In the genomic region with DNA sequence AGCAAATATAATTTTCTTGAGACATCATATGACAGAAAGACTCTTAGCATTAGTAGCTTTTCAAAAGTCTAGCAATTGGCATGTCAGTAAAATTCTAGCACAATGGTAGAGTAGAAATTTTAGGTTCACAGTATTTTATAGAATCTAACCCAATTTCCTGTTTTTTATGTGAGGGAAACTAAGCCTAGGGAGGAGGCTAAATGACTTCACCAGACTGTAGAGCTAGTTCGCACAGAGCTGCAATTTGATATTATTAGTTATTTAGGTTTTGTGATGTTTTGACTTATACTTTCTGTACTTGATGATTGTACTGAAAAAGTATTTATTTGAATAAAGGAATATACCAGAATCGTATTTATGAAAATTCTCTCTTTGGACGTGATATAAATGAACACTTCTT, we compare ENCODE assay signal across 19 cellular contexts.
DNase-seq lines count a peak whose midpoint lies in the region; ATAC-seq and TF ChIP-seq lines count a peak whose summit lies in the region.
"Had no signal": no experiment of that assay in that cellular context is flagged by ENCODE, and none has a peak within 500 bp of the region (broad histone marks: within the 10 kb centered on the region; RNA-seq: fewer than 3 reads in every experiment).

No MANE protein-coding gene starts in this region.

- no peak overlapping the region for H2AFZ ChIP-seq in Loucy (ENCODE audit: low read length)

- no peaks in the 10 kb centered on the region for H3K9me2 ChIP-seq in Loucy (replicated peaks; ENCODE audit: low read depth, low read length)

- H3K9ac ChIP-seq in Loucy (ENCODE audit: low read depth, low read length, poor library complexity, severe bottlenecking): no peak overlapping the region

- H3K27me3 Mint-ChIP-seq in naive thymus-derived CD8-positive, alpha-beta T cell: no peaks in the 10 kb centered on the region

- H3K9me3 Mint-ChIP-seq in naive thymus-derived CD8-positive, alpha-beta T cell: peaks cover 0 to 4% (median 0%) of the 10 kb centered on the region in 9 donors
- H3K9me3 Mint-ChIP-seq: HFFc6 had no signal

- CTCF ChIA-PET in A673 (lab: Charles Lee): no interaction called here

- H3K4me3 Mint-ChIP-seq in naive thymus-derived CD8-positive, alpha-beta T cell: peak overlapping the region in 8 of 10 donors; percentile 8 to 61 (median 23)
- H3K4me3 Mint-ChIP-seq: CD4-positive, alpha-beta memory T cell; HFFc6 had no signal

- no peaks in the 10 kb centered on the region for H3K36me3 Mint-ChIP-seq in naive thymus-derived CD8-positive, alpha-beta T cell
- H3K36me3 Mint-ChIP-seq: CD4-positive, alpha-beta memory T cell had no signal

- peak; percentile 48 to 60 for ATAC-seq in naive thymus-derived CD8-positive, alpha-beta T cell
- ATAC-seq in GM21737 (IDR thresholded peaks at IDR 0.05; ENCODE audit: unreplicated experiment) (no peak), HG02571 (IDR thresholded peaks at IDR 0.05; ENCODE audit: unreplicated experiment) (no peak)

- no peaks in the 10 kb centered on the region for H3K36me3 ChIP-seq in A673 (ENCODE audit: insufficient read depth, low read length, poor library complexity, severe bottlenecking)
- no peaks in the 10 kb centered on the region for H3K36me3 ChIP-seq in Loucy (ENCODE audit: insufficient read depth, low read length)
- H3K36me3 ChIP-seq: HAP-1 had no signal

- intact Hi-C loops in A673 (cut with micrococcal nuclease; ENCODE audit: unreplicated experiment): loop anchor here (5.0 kb wide), 2 partner anchors 66 to 256 kb away; a partner anchor contains a TSS

- peaks cover 27 to 54% (median 34%) of the 10 kb centered on the region in 4 donors for H3K4me1 Mint-ChIP-seq in naive thymus-derived CD8-positive, alpha-beta T cell

- H4K20me1 ChIP-seq in Loucy (ENCODE audit: insufficient read depth, low read length, poor library complexity, severe bottlenecking): no peaks in the 10 kb centered on the region

- POLR2A ChIA-PET in A673 (lab: Charles Lee; ENCODE audit: low non-redundant PET): no interaction called here
- POLR2A ChIA-PET in naive thymus-derived CD8-positive, alpha-beta T cell (lab: Charles Lee): interaction anchor here (1.0 to 1.3 kb wide), 2 partner anchors 8 to 48 kb away, joined by 3 to 5 read pairs; no protein-coding TSS in a partner anchor

- peak overlapping the region; percentile 79 for H3K27ac ChIP-seq in A673 (ENCODE audit: low read depth, low read length, poor library complexity, severe bottlenecking)
- H3K27ac ChIP-seq: HL-60 had no signal

- peak overlapping the region in 9 of 10 donors; percentile 18 to 96 (median 86) for H3K27ac Mint-ChIP-seq in naive thymus-derived CD8-positive, alpha-beta T cell
- H3K27ac Mint-ChIP-seq: CD4-positive, alpha-beta memory T cell; HFFc6 had no signal

- H3K27me3 ChIP-seq in A673 (replicated peaks; ENCODE audit: insufficient read depth, low read depth, low read length, poor library complexity) (no peaks in the 10 kb centered on the region), Loucy (ENCODE audit: insufficient read depth, low read length, poor library complexity, severe bottlenecking) (no peaks in the 10 kb centered on the region)

- H3K79me2 ChIP-seq in Loucy (ENCODE audit: insufficient read depth, low read length): peaks cover 66% of the 10 kb centered on the region

- TF ChIP-seq CTCF in A673 (conservative IDR thresholded peaks at IDR 0.05; ENCODE audit: low read depth, low read length) (no peak), Loucy (conservative IDR thresholded peaks at IDR 0.05; ENCODE audit: low read length) (no peak)

- peak overlapping the region; percentile 60 for H3K4me2 ChIP-seq in Loucy (ENCODE audit: low read depth, low read length, poor library complexity, severe bottlenecking)

- BruUV-seq in A673 (replicated peaks; lab: Mats Ljungman, UMichigan): no TSS peak

- DNase-seq in A673 (ENCODE audit: low spot score) (peak; percentile 84), dermis blood vessel endothelial cell (peak; percentile 25)
- DNase-seq in naive thymus-derived CD8-positive, alpha-beta T cell: no peak
- no peak for DNase-seq in activated CD4-positive, alpha-beta T cell treated with anti-CD3 and anti-CD28 coated beads for 4 hours
- no peak for DNase-seq in activated CD8-positive, alpha-beta memory T cell treated with anti-CD3 and anti-CD28 coated beads, Interleukin-2, amount 50 U/mL, for 48 hours
- DNase-seq: 8988T; C1 segment of cervical spinal cord; CD4-positive, alpha-beta memory T cell; COR-L47; DMS153; DMS79 treated with DMSO at 0.1 percent for 48 hours; EL; HFFc6; IMR-90 had no signal

- H3K9me3 ChIP-seq in A673 (ENCODE audit: low read depth, low read length, poor library complexity, severe bottlenecking): no peaks in the 10 kb centered on the region
- H3K9me3 ChIP-seq in Loucy (ENCODE audit: insufficient read depth, low read depth, low read length): no peaks in the 10 kb centered on the region
- H3K9me3 ChIP-seq: HAP-1 had no signal

- H3K4me3 ChIP-seq in A673 (ENCODE audit: low read depth, low read length, poor library complexity, severe bottlenecking) (peak overlapping the region; percentile 12), Loucy (ENCODE audit: low read length, poor library complexity, severe bottlenecking) (peak overlapping the region; percentile 44)
- H3K4me3 ChIP-seq: HAP-1 had no signal

- peaks cover 60% of the 10 kb centered on the region for H3K4me1 ChIP-seq in A673 (ENCODE audit: insufficient read depth, low read length, poor library complexity, severe bottlenecking)
- peaks cover 47% of the 10 kb centered on the region for H3K4me1 ChIP-seq in Loucy (ENCODE audit: insufficient read depth, low read length, poor library complexity, severe bottlenecking)

- H3F3A ChIP-seq in Loucy (ENCODE audit: low read depth): no peaks in the 10 kb centered on the region

Comparison
In these comparisons a context has a peak if more than half of its experiments do, and no peak if none do; other contexts are left out.
1. DNase-seq: peak in A673 (single experiment) and dermis blood vessel endothelial cell (single experiment); none in naive thymus-derived CD8-positive, alpha-beta T cell (0 of 10), activated CD4-positive, alpha-beta T cell treated with anti-CD3 and anti-CD28 coated beads for 4 hours (0 of 2) and activated CD8-positive, alpha-beta memory T cell treated with anti-CD3 and anti-CD28 coated beads, Interleukin-2, amount 50 U/mL, for 48 hours (single experiment).
2. ATAC-seq: peak in naive thymus-derived CD8-positive, alpha-beta T cell (2 of 2); none in GM21737 (single experiment) and HG02571 (single experiment).